ENCODE assay signal across 8 cellular contexts in genomic region chr10:97278491-97278989, GRCh38. TPM values are rescaled to one million over a fixed set of nuclear protein-coding genes. Genes with fewer than 3 reads are reported as not detected.
DNase-seq lines count a peak whose midpoint lies in the region; ATAC-seq and TF ChIP-seq lines count a peak whose summit lies in the region.

No MANE protein-coding gene starts in this region.

- POLR2A ChIA-PET in CD4-positive, alpha-beta memory T cell (lab: Charles Lee; ENCODE audit: partially characterized antibody) = interaction anchor here (1.0 to 2.6 kb wide), 4 partner anchors 14 to 77 kb away, joined by 6 to 16 read pairs (median 9); partner anchors contain the start of genes ARHGAP19, FRAT1 and FRAT2

- H3K4me3 Mint-ChIP-seq in CD4-positive, alpha-beta memory T cell = no peak overlapping the region

- H3K27ac Mint-ChIP-seq in CD4-positive, alpha-beta memory T cell = peak overlapping the region in 1 of 7 donors; percentile 51

- H3K36me3 ChIP-seq in CD4-positive, alpha-beta memory T cell (ENCODE audit: insufficient read depth, low read length) = no peaks in the 10 kb centered on the region
- H3K36me3 ChIP-seq in breast epithelium = no peaks in the 10 kb centered on the region
- no peaks in the 10 kb centered on the region for H3K36me3 ChIP-seq in tibial nerve

- TF ChIP-seq CTCF in HL-60 (IDR thresholded peaks at IDR 0.05; ENCODE audit: insufficient read depth, low read length) (peak; percentile 30), breast epithelium (IDR thresholded peaks at IDR 0.05) (peak; percentile 51 to 76 (median 70)), tibial nerve (IDR thresholded peaks at IDR 0.05) (peak; percentile 58 to 75 (median 64))

- peaks cover 4% of the 10 kb centered on the region for H3K4me1 ChIP-seq in CD4-positive, alpha-beta memory T cell (ENCODE audit: insufficient read depth, low read length)
- H3K4me1 ChIP-seq in breast epithelium (peaks cover 0 to 5% of the 10 kb centered on the region in 2 donors), tibial nerve (peaks cover 7 to 32% (median 13%) of the 10 kb centered on the region in 4 donors)

- no peaks in the 10 kb centered on the region for H3K27me3 ChIP-seq in CD4-positive, alpha-beta memory T cell (ENCODE audit: insufficient read depth, low read length)
- no peaks in the 10 kb centered on the region for H3K27me3 ChIP-seq in HL-60 (ENCODE audit: insufficient read depth, poor library complexity, severe bottlenecking)
- H3K27me3 ChIP-seq in breast epithelium = no peaks in the 10 kb centered on the region
- H3K27me3 ChIP-seq in tibial nerve = no peaks in the 10 kb centered on the region

- no peaks in the 10 kb centered on the region for H3K9me3 ChIP-seq in CD4-positive, alpha-beta memory T cell (ENCODE audit: control insufficient read depth in 1 of 2, low read length in 2 of 2)
- H3K9me3 ChIP-seq in breast epithelium (no peaks in the 10 kb centered on the region), tibial nerve (no peaks in the 10 kb centered on the region)

- H3K27me3 Mint-ChIP-seq in CD4-positive, alpha-beta memory T cell = no peaks in the 10 kb centered on the region

- H3K4me3 ChIP-seq in CD4-positive, alpha-beta memory T cell (ENCODE audit: low read length in 2 of 2) = no peak overlapping the region
- H3K4me3 ChIP-seq in HL-60 (replicated peaks; ENCODE audit: insufficient read depth, low read length) (no peak overlapping the region), breast epithelium (no peak overlapping the region), tibial nerve (no peak overlapping the region)

- intact Hi-C loops in CD4-positive, alpha-beta memory T cell (cut with micrococcal nuclease) = loop anchor here (2.0 kb wide), 6 partner anchors 42 to 274 kb away; no protein-coding TSS in a partner anchor
- intact Hi-C loops in breast epithelium (cut with DNase I; ENCODE audit: low total_unique reads) = no loop called here

- H3K9me3 Mint-ChIP-seq in CD4-positive, alpha-beta memory T cell = no peaks in the 10 kb centered on the region

- no peak for TF ChIP-seq POLR2A in breast epithelium (IDR thresholded peaks at IDR 0.05)
- TF ChIP-seq POLR2A in tibial nerve (IDR thresholded peaks at IDR 0.05) = no peak

- CTCF ChIA-PET in CD4-positive, alpha-beta memory T cell (lab: Charles Lee; ENCODE audit: partially characterized antibody) = interaction anchor here (0.6 to 3.6 kb wide), 37 partner anchors 8 to 509 kb away, joined by 3 to 103 read pairs (median 4); partner anchors contain the start of genes ARHGAP19, FRAT1, FRAT2 and RRP12

- ATAC-seq in left lobe of liver (peak; percentile 97), GM18858 (IDR thresholded peaks at IDR 0.05; ENCODE audit: unreplicated experiment) (no peak)

- H3K36me3 Mint-ChIP-seq in CD4-positive, alpha-beta memory T cell = no peaks in the 10 kb centered on the region

- no peak overlapping the region for H3K27ac ChIP-seq in CD4-positive, alpha-beta memory T cell (ENCODE audit: low read depth, low read length)
- peak overlapping the region; percentile 59 for H3K27ac ChIP-seq in HL-60 (replicated peaks)
- peak overlapping the region; percentile 2 to 54 for H3K27ac ChIP-seq in breast epithelium
- peak overlapping the region in 2 of 4 donors; percentile 61 to 78 for H3K27ac ChIP-seq in tibial nerve

- peak in 4 of 5 donors; percentile 47 to 54 (median 53) for DNase-seq in CD4-positive, alpha-beta memory T cell
- peak; percentile 11 to 47 for DNase-seq in HL-60 (ENCODE audit: low read depth in 1 of 2, low spot score in 1 of 2)
- peak; percentile 35 for DNase-seq in NCI-H82 (lab: John Stamatoyannopoulos, UW)
- no peak for DNase-seq in breast epithelium (ENCODE audit: low spot score in 2 of 2)
- DNase-seq in left lobe of liver (ENCODE audit: low spot score) = no peak
- no peak for DNase-seq in tibial nerve (ENCODE audit: low spot score in 2 of 2)
- DNase-seq in mucosa of gallbladder (ENCODE audit: low spot score) = no peak

- peak; percentile 66 to 78 for TF ChIP-seq EP300 in tibial nerve (IDR thresholded peaks at IDR 0.05)

- peaks cover 6 to 12% (median 9%) of the 10 kb centered on the region in 4 donors for H3K4me1 Mint-ChIP-seq in CD4-positive, alpha-beta memory T cell

RNA-seq across cellular contexts. Expression of gene ARHGAP19, which starts 13.9 kb away (rescaled TPM):
- total RNA-seq in CD4-positive, alpha-beta memory T cell = 10 to 100 TPM; 17.0 to 19.3 TPM
- 1 to 10 TPM; 6.8 to 9.4 TPM for polyA plus RNA-seq in CD4-positive, alpha-beta memory T cell
- 10 to 100 TPM in 2 of 3 donors, 1 to 10 TPM in 1; 6.4 to 34.4 (median 14.4) TPM for total RNA-seq in breast epithelium
- total RNA-seq in left lobe of liver = 4.1 TPM
- total RNA-seq in tibial nerve = 100 to 1,000 TPM in 1 of 4 donors, 10 to 100 TPM in 3; 37.5 to 109 (median 77.7) TPM
- 10.9 TPM for total RNA-seq in mucosa of gallbladder

RNA-seq across cellular contexts. Expression of gene FRAT1, which starts 40.5 kb away (rescaled TPM):
- total RNA-seq in CD4-positive, alpha-beta memory T cell = 10 to 100 TPM; 20.2 to 21.8 TPM
- 10 to 100 TPM in 1 of 2 donors, 1 to 10 TPM in 1; 9.0 to 12.5 TPM for polyA plus RNA-seq in CD4-positive, alpha-beta memory T cell
- total RNA-seq in breast epithelium (10 to 100 TPM in 1 of 3 donors, 1 to 10 TPM in 2; 3.6 to 11.6 (median 9.8) TPM), left lobe of liver (10.0 TPM), tibial nerve (10 to 100 TPM in 1 of 4 donors, 1 to 10 TPM in 3; 6.8 to 10.0 (median 8.5) TPM), mucosa of gallbladder (9.4 TPM)

RNA-seq across cellular contexts. Expression of gene FRAT2, which starts 56.0 kb away (rescaled TPM):
- 10 to 100 TPM; 28.7 to 30.4 TPM for total RNA-seq in CD4-positive, alpha-beta memory T cell
- 10 to 100 TPM; 13.1 to 15.6 TPM for polyA plus RNA-seq in CD4-positive, alpha-beta memory T cell
- total RNA-seq in breast epithelium = 10 to 100 TPM; 12.2 to 24.1 (median 15.4) TPM
- 10.3 TPM for total RNA-seq in left lobe of liver
- 10 to 100 TPM; 14.6 to 28.2 (median 23.3) TPM for total RNA-seq in tibial nerve
- total RNA-seq in mucosa of gallbladder = 18.6 TPM

Comparison
In these comparisons a context has a peak if more than half of its experiments do, and no peak if none do; other contexts are left out.
1. DNase-seq: peak in CD4-positive, alpha-beta memory T cell (4 of 5), HL-60 (2 of 2) and NCI-H82 (single experiment); none in breast epithelium (0 of 2), left lobe of liver (single experiment), tibial nerve (0 of 2) and mucosa of gallbladder (single experiment).
2. Peak in every context shown above with its lines, with median percentiles within 50 percentile points of each other: CTCF ChIP-seq.